Comparison of ENCODE assay signal across 22 cellular contexts in genomic region chr11:77214557-77214956, GRCh38.
"Had no signal": no experiment of that assay in that cellular context is flagged by ENCODE, and none has a peak within 500 bp of the region (broad histone marks: within the 10 kb centered on the region; RNA-seq: fewer than 3 reads in every experiment).

No MANE protein-coding gene starts in this region.

- H3K4me3 Mint-ChIP-seq: IgD-negative memory B cell had no signal

- H3K9me3 ChIP-seq: SK-N-SH had no signal

- H3K9me3 Mint-ChIP-seq: IgD-negative memory B cell had no signal

- H3K27ac ChIP-seq: HL-60, KMS-11, RWPE1 had no signal

- H3K4me3 ChIP-seq: K562 had no signal

- DNase-seq: NCI-H1092, NCI-H1105 treated with DMSO at 0.1 percent for 48 hours, NCI-H1417 treated with DMSO at 0.1 percent for 48 hours, NCI-H146, NCI-H1694 treated with DMSO at 0.1 percent for 48 hours, NCI-H1930, NCI-H2081, NCI-H2171, NCI-H226, NCI-H446, NCI-H510A, NCI-H524 treated with DMSO at 0.1 percent for 48 hours, NCI-H69, NCI-H774, SHP77, SK-N-SH, SW 1271 had no signal

- H3K27ac Mint-ChIP-seq: IgD-negative memory B cell had no signal

- H3K4me1 Mint-ChIP-seq: IgD-negative memory B cell had no signal

- ATAC-seq: K562 had no signal

- H3K27me3 Mint-ChIP-seq: IgD-negative memory B cell had no signal
